In the genomic region with DNA sequence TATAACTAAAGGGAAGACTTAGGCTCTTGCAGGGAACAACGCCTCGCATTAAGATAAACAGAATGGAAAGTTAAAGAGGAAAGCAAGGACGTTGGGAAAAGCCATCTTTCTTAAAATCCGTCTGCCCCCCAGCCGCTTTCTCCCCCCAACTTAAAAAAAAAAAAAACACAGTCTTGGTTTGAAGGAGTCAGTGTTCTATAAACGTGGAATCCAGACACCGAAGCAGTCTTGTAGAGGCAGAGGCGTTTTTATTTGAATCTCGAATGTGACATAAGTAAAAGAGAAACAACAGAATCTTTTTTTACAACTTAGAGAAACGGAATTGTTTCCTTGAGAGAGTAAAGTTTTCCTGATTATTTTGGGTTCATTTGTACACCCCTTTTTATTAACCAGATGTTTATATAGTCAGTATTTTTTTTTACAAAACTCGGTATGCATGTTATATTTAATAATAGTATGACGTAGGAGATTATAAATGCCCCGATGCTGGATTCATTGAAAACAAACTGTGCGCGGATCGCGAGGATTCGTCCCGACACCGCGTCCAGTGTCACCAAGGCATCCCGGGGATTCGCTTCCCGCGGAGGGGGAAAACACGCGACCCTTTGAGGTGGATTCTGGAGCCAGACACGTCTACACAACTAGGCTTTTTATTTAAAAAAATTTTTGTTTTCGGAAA, we compare ENCODE assay signal across 8 cellular contexts. TPM values are rescaled to one million over a fixed set of nuclear protein-coding genes. Genes with fewer than 3 reads are reported as not detected.
DNase-seq lines count a peak whose midpoint lies in the region; ATAC-seq and TF ChIP-seq lines count a peak whose summit lies in the region.

No MANE protein-coding gene starts in this region.

- TF ChIP-seq CTCF in RWPE2 (IDR thresholded peaks at IDR 0.05; ENCODE audit: poor library complexity, severe bottlenecking) (no peak), endothelial cell (IDR thresholded peaks at IDR 0.05; ENCODE audit: unreplicated experiment) (no peak), nephron (IDR thresholded peaks at IDR 0.05; ENCODE audit: unreplicated experiment in 3 of 3) (no peak)

- H3K9me3 ChIP-seq in RWPE2 (ENCODE audit: severe bottlenecking) = no peaks in the 10 kb centered on the region

- H3K4me3 Mint-ChIP-seq in activated CD4-positive, alpha-beta T cell treated with anti-CD3 and anti-CD28 coated beads for 36 hours = peak overlapping the region; percentile 81
- peak overlapping the region; percentile 95 for H3K4me3 Mint-ChIP-seq in endothelial cell (ENCODE audit: unreplicated experiment)
- peak overlapping the region; percentile 87 to 97 (median 95) for H3K4me3 Mint-ChIP-seq in nephron

- H3K4me1 ChIP-seq in RWPE2 (ENCODE audit: insufficient read depth, poor library complexity, severe bottlenecking) = no peaks in the 10 kb centered on the region

- peak overlapping the region; percentile 49 for H3K4me3 ChIP-seq in RWPE2 (ENCODE audit: severe bottlenecking)

- peaks cover 39% of the 10 kb centered on the region for H3K4me1 Mint-ChIP-seq in activated CD4-positive, alpha-beta T cell treated with anti-CD3 and anti-CD28 coated beads for 36 hours
- peaks cover 32% of the 10 kb centered on the region for H3K4me1 Mint-ChIP-seq in endothelial cell (ENCODE audit: unreplicated experiment)
- H3K4me1 Mint-ChIP-seq in nephron = peaks cover 37% of the 10 kb centered on the region

- H3K36me3 Mint-ChIP-seq in activated CD4-positive, alpha-beta T cell treated with anti-CD3 and anti-CD28 coated beads for 36 hours (ENCODE audit: low read depth) = peaks cover 12% of the 10 kb centered on the region
- H3K36me3 Mint-ChIP-seq in endothelial cell (ENCODE audit: low read depth, unreplicated experiment) = peaks cover 7% of the 10 kb centered on the region
- no peaks in the 10 kb centered on the region for H3K36me3 Mint-ChIP-seq in nephron (ENCODE audit: low read depth)

- POLR2A ChIA-PET in activated CD4-positive, alpha-beta T cell treated with anti-CD3 and anti-CD28 coated beads for 36 hours (lab: Charles Lee) = interaction anchor here (0.5 to 0.6 kb wide), 3 partner anchors 84 to 943 kb away, joined by 3 to 4 read pairs (median 3); no protein-coding TSS in a partner anchor

- peak overlapping the region; percentile 58 for H3K27ac Mint-ChIP-seq in activated CD4-positive, alpha-beta T cell treated with anti-CD3 and anti-CD28 coated beads for 36 hours
- H3K27ac Mint-ChIP-seq in endothelial cell (ENCODE audit: unreplicated experiment) (peak overlapping the region; percentile 68), nephron (peak overlapping the region; percentile 97 to 98 (median 98))

- intact Hi-C loops in activated CD4-positive, alpha-beta T cell treated with anti-CD3 and anti-CD28 coated beads for 36 hours (cut with DNase I, micrococcal nuclease) = loop anchor here (1.0 to 10.0 kb wide), 16 partner anchors 15 to 1345 kb away; partner anchors contain the start of genes ERCC6L2 (in 2 of the 2), FANCC (in 2 of the 2), ZNF367 (in 1 of the 2) and ZNF782 (in 1 of the 2)

- TF ChIP-seq POLR2A in GM18505 (IDR thresholded peaks at IDR 0.05; ENCODE audit: borderline replicate concordance, extremely low read depth, insufficient read depth, insufficient read length) = no peak

- H3K36me3 ChIP-seq in RWPE2 (ENCODE audit: low read depth) = no peaks in the 10 kb centered on the region

- H3K9me3 Mint-ChIP-seq in activated CD4-positive, alpha-beta T cell treated with anti-CD3 and anti-CD28 coated beads for 36 hours (ENCODE audit: low read depth) = no peaks in the 10 kb centered on the region
- no peaks in the 10 kb centered on the region for H3K9me3 Mint-ChIP-seq in endothelial cell (ENCODE audit: unreplicated experiment)
- H3K9me3 Mint-ChIP-seq in nephron = no peaks in the 10 kb centered on the region

- H3K27ac ChIP-seq in RWPE2 (ENCODE audit: poor library complexity, severe bottlenecking) = peak overlapping the region; percentile 90

- H3K27me3 ChIP-seq in RWPE2 (ENCODE audit: insufficient read depth, poor library complexity, severe bottlenecking) = no peaks in the 10 kb centered on the region

- CTCF ChIA-PET in activated CD4-positive, alpha-beta T cell treated with anti-CD3 and anti-CD28 coated beads for 36 hours (lab: Charles Lee) = interaction anchor here (1.3 kb wide), 1 partner anchor 10 kb away, joined by 4 read pairs; no protein-coding TSS in a partner anchor

- H3K27me3 Mint-ChIP-seq in activated CD4-positive, alpha-beta T cell treated with anti-CD3 and anti-CD28 coated beads for 36 hours = peaks cover 24% of the 10 kb centered on the region
- H3K27me3 Mint-ChIP-seq in endothelial cell (ENCODE audit: unreplicated experiment) = peaks cover 14% of the 10 kb centered on the region
- peaks cover 19% of the 10 kb centered on the region for H3K27me3 Mint-ChIP-seq in nephron (ENCODE audit: low read depth)

- peak; percentile 32 for DNase-seq in activated CD4-positive, alpha-beta T cell treated with anti-CD3 and anti-CD28 coated beads for 36 hours
- no peak for DNase-seq in activated CD4-positive, alpha-beta T cell treated with anti-CD3 and anti-CD28 coated beads, Interleukin-2, amount 50 U/mL, for 4 hours
- DNase-seq in RWPE2 (ENCODE audit: low spot score) = no peak
- peak; percentile 19 for DNase-seq in endothelial cell (ENCODE audit: low spot score)

- ATAC-seq in activated CD4-positive, alpha-beta T cell treated with anti-CD3 and anti-CD28 coated beads for 36 hours = no peak
- ATAC-seq in RWPE2 (ENCODE audit: low read depth) (no peak), HG03432 (IDR thresholded peaks at IDR 0.05; ENCODE audit: unreplicated experiment) (no peak), GM18505 (IDR thresholded peaks at IDR 0.05; ENCODE audit: unreplicated experiment) (no peak), HG03521 (IDR thresholded peaks at IDR 0.05; ENCODE audit: unreplicated experiment) (no peak)

RNA-seq across cellular contexts. Expression of gene PTCH1, which starts 6.8 kb away (rescaled TPM):
- total RNA-seq in activated CD4-positive, alpha-beta T cell treated with anti-CD3 and anti-CD28 coated beads for 36 hours = 1 to 10 TPM; 4.4 to 5.6 TPM
- 24.1 TPM for total RNA-seq in endothelial cell (ENCODE audit: unreplicated experiment)

Comparison
In these comparisons a context has a peak if more than half of its experiments do, and no peak if none do; other contexts are left out.
1. DNase-seq: peak in activated CD4-positive, alpha-beta T cell treated with anti-CD3 and anti-CD28 coated beads for 36 hours (single experiment) and endothelial cell (single experiment); none in activated CD4-positive, alpha-beta T cell treated with anti-CD3 and anti-CD28 coated beads, Interleukin-2, amount 50 U/mL, for 4 hours (0 of 2) and RWPE2 (single experiment).
2. Peak in every context shown above with its lines, with median percentiles within 50 percentile points of each other: H3K27ac Mint-ChIP-seq and H3K4me3 Mint-ChIP-seq.